28 cellular contexts compared by ENCODE assay signal in genomic region chrX:101230636-101231035, GRCh38. TPM values are rescaled to one million over a fixed set of nuclear protein-coding genes. Genes with fewer than 3 reads are reported as not detected.
DNase-seq lines count a peak whose midpoint lies in the region; ATAC-seq, FAIRE-seq and TF ChIP-seq lines count a peak whose summit lies in the region.
"Had no signal": no experiment of that assay in that cellular context is flagged by ENCODE, and none has a peak within 500 bp of the region (broad histone marks: within the 10 kb centered on the region; RNA-seq: fewer than 3 reads in every experiment).

No MANE protein-coding gene starts in this region.

- TF ChIP-seq POLR2A in HepG2 (IDR thresholded peaks at IDR 0.05; ENCODE audit: insufficient read depth in 1 of 2, low read depth in 2 of 2, low read length in 2 of 2) (no peak), heart left ventricle (IDR thresholded peaks at IDR 0.05) (no peak)

- peak; percentile 17 for DNase-seq in AG08395 (ENCODE audit: low spot score)
- peak; percentile 63 for DNase-seq in HCEC 1CT
- peak; percentile 25 for DNase-seq in brain microvascular endothelial cell
- DNase-seq in iris pigment epithelial cell (ENCODE audit: low read depth) = peak; percentile 62
- no peak for DNase-seq in HepG2 (ENCODE audit: low spot score)
- no peak for DNase-seq in heart left ventricle
- DNase-seq in BE2C = no peak
- DNase-seq: ACHN; activated CD4-positive, alpha-beta T cell treated with anti-CD3 and anti-CD28 coated beads, Interleukin-2, amount 10 ng/mL, durations not matched to agents 24 days and 14 days; activated naive CD4-positive, alpha-beta T cell treated with anti-CD3 and anti-CD28 coated beads for 36 hours; activated T-cell treated with anti-CD3 and anti-CD28 coated beads, Interleukin-2, amount 50 U/mL, for 48 hours; amniotic stem cell; NCI-H146; NCI-H2171 treated with DMSO at 0.1 percent for 48 hours; NCI-H526; pancreas; stimulated activated naive CD8-positive, alpha-beta T cell treated with anti-CD3 and anti-CD28 coated beads, Interleukin-15, Interleukin-2, amounts not matched to agents 100 U/mL and 50 U/mL, for 24 hours; uterus; WERI-Rb-1 had no signal

- H4K20me1 ChIP-seq in HepG2 (ENCODE audit: insufficient read depth, low read length) = no peaks in the 10 kb centered on the region

- peak overlapping the region; percentile 72 for H3K27ac ChIP-seq in brain microvascular endothelial cell
- no peak overlapping the region for H3K27ac ChIP-seq in HepG2 (ENCODE audit: extremely low read length, insufficient read depth, low read length)
- H3K27ac ChIP-seq in heart left ventricle = no peak overlapping the region
- H3K27ac ChIP-seq: C4-2B, pancreas, right atrium auricular region, SJSA1, thoracic aorta, uterus, WERI-Rb-1 had no signal

- H3K4me1 ChIP-seq in HepG2 (ENCODE audit: insufficient read depth, low read length) (no peaks in the 10 kb centered on the region), heart left ventricle (no peaks in the 10 kb centered on the region), BE2C (no peaks in the 10 kb centered on the region)
- H3K4me1 ChIP-seq: pancreas, right atrium auricular region, uterus had no signal

- no peaks in the 10 kb centered on the region for H3K79me2 ChIP-seq in HepG2 (ENCODE audit: insufficient read depth, low read length)

- H2AFZ ChIP-seq in HepG2 (ENCODE audit: low read length) = no peak overlapping the region

- TF ChIP-seq EP300 in HepG2 (IDR thresholded peaks at IDR 0.05; ENCODE audit: low read depth in 2 of 2, low read length in 2 of 2) (no peak), HepG2 (CRISPR knock-in tag; IDR thresholded peaks at IDR 0.05; ENCODE audit: borderline replicate concordance) (no peak)

- no peak for FAIRE-seq in HepG2 (lab: Jason Lieb, UNC)
- FAIRE-seq: pancreas, RCC 7860 had no signal

- H3K9me3 ChIP-seq in HepG2 (ENCODE audit: low read length) (no peaks in the 10 kb centered on the region), heart left ventricle (no peaks in the 10 kb centered on the region), BE2C (no peaks in the 10 kb centered on the region)
- H3K9me3 ChIP-seq: pancreas, right atrium auricular region, SJSA1, thoracic aorta, uterus had no signal

- no peak overlapping the region for H3K4me2 ChIP-seq in HepG2 (ENCODE audit: low read depth, low read length)

- H3K9ac ChIP-seq in HepG2 (ENCODE audit: insufficient read depth, low read depth, low read length) = no peak overlapping the region

- intact Hi-C loops in HepG2 (cut with micrococcal nuclease; ENCODE audit: unreplicated experiment) = no loop called here
- intact Hi-C loops in heart left ventricle (cut with DNase I) = no loop called here

- H3K27me3 ChIP-seq in brain microvascular endothelial cell (replicated peaks) (no peaks in the 10 kb centered on the region), HepG2 (ENCODE audit: control insufficient read depth in 1 of 2, insufficient read depth in 2 of 2, low read length in 2 of 2) (no peaks in the 10 kb centered on the region), heart left ventricle (peaks cover 0 to 4% (median 0%) of the 10 kb centered on the region in 9 donors), BE2C (no peaks in the 10 kb centered on the region)
- H3K27me3 ChIP-seq: right atrium auricular region, SJSA1, uterus had no signal

- no peak for ATAC-seq in HG02970 (IDR thresholded peaks at IDR 0.05; ENCODE audit: low FRiP score, unreplicated experiment)
- ATAC-seq in HepG2 = no peak
- ATAC-seq in heart left ventricle = no peak
- ATAC-seq: pancreas; stimulated activated naive CD8-positive, alpha-beta T cell treated with anti-CD3 and anti-CD28 coated beads, Interleukin-15, Interleukin-2, amounts not matched to agents 100 U/mL and 50 U/mL, for 24 hours had no signal

- 5% methylated on average over 2 of the region's 2 CpGs for WGBS in HepG2 (ENCODE audit: low lambda C conversion rate)
- 76 to 96% (median 85%) methylated on average over 2 of the region's 2 CpGs for WGBS in heart left ventricle, 4 donors

- CTCF ChIA-PET in HepG2 (lab: Yijun Ruan, JAX; ENCODE audit: low intra/inter-chr PET ratio, low total read pairs) = no interaction called here

- H3K4me3 ChIP-seq in brain microvascular endothelial cell (ENCODE audit: low read depth, low read length) (no peak overlapping the region), HepG2 (replicated peaks in 1 of 3; ENCODE audit: insufficient read depth in 1 of 3, low read depth in 2 of 3, low read length in 3 of 3) (no peak overlapping the region), heart left ventricle (no peak overlapping the region), BE2C (ENCODE audit: low read depth, low read length) (no peak overlapping the region)
- H3K4me3 ChIP-seq: pancreas, right atrium auricular region, SJSA1, thoracic aorta, uterus had no signal

- POLR2A ChIA-PET in HepG2 (lab: Yijun Ruan, JAX) = no interaction called here

- H3K36me3 ChIP-seq in brain microvascular endothelial cell (replicated peaks) = no peaks in the 10 kb centered on the region
- H3K36me3 ChIP-seq in HepG2 (replicated peaks in 1 of 2; ENCODE audit: control insufficient read depth in 1 of 2, insufficient read depth in 2 of 2, low read length in 2 of 2) = no peaks in the 10 kb centered on the region
- no peaks in the 10 kb centered on the region for H3K36me3 ChIP-seq in heart left ventricle
- no peaks in the 10 kb centered on the region for H3K36me3 ChIP-seq in BE2C
- H3K36me3 ChIP-seq: pancreas, right atrium auricular region, SJSA1, thoracic aorta, uterus, WERI-Rb-1 had no signal

- no peak for TF ChIP-seq RAD21 in HepG2 (CRISPR knock-in tag; IDR thresholded peaks at IDR 0.05)

- BruUV-seq in HepG2 (replicated peaks; lab: Mats Ljungman, UMichigan) = no TSS peak

- in situ Hi-C loops in brain microvascular endothelial cell (cut with HindIII; ENCODE audit: low pct_ligation_motif_present, low sequenced_read_pairs) (no loop called here), HepG2 (cut with HindIII; ENCODE audit: extremely low pct_ligation_motif_present, low pct_unique_long_range_greater_than_20kb) (no loop called here)

- no peak for TF ChIP-seq CTCF in brain microvascular endothelial cell (IDR thresholded peaks at IDR 0.05; ENCODE audit: low read depth, low read length, missing control alignments)
- no peak for TF ChIP-seq CTCF in HepG2 (CRISPR knock-in tag; IDR thresholded peaks at IDR 0.05)
- TF ChIP-seq CTCF in heart left ventricle (IDR thresholded peaks at IDR 0.05) = no peak
- no peak for TF ChIP-seq CTCF in BE2C (IDR thresholded peaks at IDR 0.05; ENCODE audit: low read depth, low read length)

TF ChIP-seq in HepG2, 621 proteins besides CTCF, POLR2A, EP300 and RAD21:
- TF ChIP-seq PLSCR1 (CRISPR knock-in tag; IDR thresholded peaks at IDR 0.05; ENCODE audit: borderline replicate concordance) = no peak
- no peak for TF ChIP-seq SIX1 (CRISPR knock-in tag; IDR thresholded peaks at IDR 0.05; ENCODE audit: borderline replicate concordance)
- TF ChIP-seq PCBP1 (IDR thresholded peaks at IDR 0.05; ENCODE audit: borderline replicate concordance, low read depth, low read length) = no peak

RNA-seq across cellular contexts. Expression of gene DRP2, which starts 11.1 kb away (rescaled TPM):
- 0.03 and 0.04 TPM in 2 replicates for total RNA-seq in HepG2 (2016; rRNA removed; fragmentation: Illumina TruSeq; extraction: Trizol)
- total RNA-seq in HepG2 (2016; cell fraction: cytosol; rRNA removed; fragmentation: Illumina TruSeq; extraction: Trizol; ENCODE audit: low read depth) = under 0.01 TPM in 1 of 2 replicates, not detected in the other
- 0.02 and 0.04 TPM in 2 replicates for total RNA-seq in HepG2 (2016; cell fraction: insoluble cytoplasmic fraction; rRNA removed; fragmentation: Illumina TruSeq; extraction: Trizol)
- total RNA-seq in HepG2 (2016; cell fraction: membrane; rRNA removed; fragmentation: Illumina TruSeq; extraction: Trizol) = 0.03 and 0.06 TPM in 2 replicates
- total RNA-seq in HepG2 (2016; cell fraction: nucleus; rRNA removed; fragmentation: Illumina TruSeq; extraction: Trizol) = 0.09 and 0.16 TPM in 2 replicates
- polyA plus RNA-seq in HepG2 (2011; rRNA removed) = 0.07 and 0.09 TPM in 2 replicates
- polyA plus RNA-seq in HepG2 (2011; cell fraction: cytosol; rRNA removed) = 0.04 and 0.06 TPM in 2 replicates
- polyA plus RNA-seq in HepG2 (2011; cell fraction: nucleus; rRNA removed) = 0.13 and 0.23 TPM in 2 replicates
- polyA plus RNA-seq in HepG2 (2012) = 0.03 and 0.07 TPM in 2 replicates
- not detected in 2 replicates for polyA plus RNA-seq in HepG2 (2016; cell fraction: cytosol; fragmentation: Illumina TruSeq; extraction: Trizol; ENCODE audit: low read depth)
- not detected in 2 replicates for polyA plus RNA-seq in HepG2 (2016; cell fraction: insoluble cytoplasmic fraction; fragmentation: Illumina TruSeq; extraction: Trizol; ENCODE audit: low read depth)
- polyA plus RNA-seq in HepG2 (2016; cell fraction: membrane; fragmentation: Illumina TruSeq; extraction: Trizol; ENCODE audit: low read depth) = 0.03 TPM in 1 of 2 replicates, not detected in the other
- 0.21 and 0.27 TPM in 2 replicates for polyA plus RNA-seq in HepG2 (2016; cell fraction: nucleus; fragmentation: Illumina TruSeq; extraction: Trizol; ENCODE audit: insufficient read depth, low read depth)
- 0.10 and 1.2 TPM in 2 replicates for polyA minus RNA-seq in HepG2 (2011; rRNA and poly(A)+ RNA removed; ENCODE audit: low replicate concordance)
- not detected in 2 replicates for polyA minus RNA-seq in HepG2 (2011; cell fraction: cytosol; rRNA and poly(A)+ RNA removed)
- polyA minus RNA-seq in HepG2 (2011; cell fraction: nucleus; rRNA and poly(A)+ RNA removed) = 0.13 and 0.25 TPM in 2 replicates
- under 1 TPM in 5 of 9 donors, not detected in 4; 0.05 to 0.11 (median 0.08) TPM for total RNA-seq in heart left ventricle
- under 1 TPM; 0.01 to 0.04 TPM for polyA plus RNA-seq in heart left ventricle
- polyA plus RNA-seq in BE2C (2012; ENCODE audit: insufficient read depth, insufficient read length, low read depth) = 0.12 TPM
- total RNA-seq: cardiac septum, mononuclear cell had no signal
- polyA plus RNA-seq: liver had no signal

Comparison
In these comparisons a context has a peak if more than half of its experiments do, and no peak if none do; other contexts are left out.
1. DNase-seq: peak in AG08395 (single experiment), HCEC 1CT (single experiment), brain microvascular endothelial cell (single experiment) and iris pigment epithelial cell (single experiment); none in HepG2 (single experiment), heart left ventricle (0 of 5) and BE2C (single experiment).